In the genomic region with DNA sequence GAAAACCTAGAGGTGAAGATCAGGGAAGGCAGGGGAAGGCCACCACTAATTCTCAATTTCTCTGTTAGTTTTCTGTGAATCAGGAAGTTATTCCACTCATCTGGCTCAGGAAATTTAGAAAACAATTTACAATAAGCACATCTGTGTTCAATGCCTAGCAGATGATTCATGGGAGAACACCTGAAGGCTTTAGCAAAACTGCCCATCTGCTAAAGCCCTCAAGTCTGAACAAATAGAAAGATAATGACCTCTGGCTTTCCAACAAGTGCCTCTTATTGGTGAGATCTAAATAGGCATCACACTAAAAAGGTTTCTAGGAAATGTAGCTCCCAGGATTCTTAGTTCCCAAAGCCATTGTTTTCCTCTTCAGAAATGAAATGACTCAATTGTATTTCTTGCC, we compare ENCODE assay signal across 21 cellular contexts.
"Had no signal": no experiment of that assay in that cellular context is flagged by ENCODE, and none has a peak within 500 bp of the region (broad histone marks: within the 10 kb centered on the region; RNA-seq: fewer than 3 reads in every experiment).

No MANE protein-coding gene starts in this region.

- ATAC-seq: left cardiac atrium; lower lobe of right lung; psoas muscle; right lobe of liver; stimulated activated memory B cell treated with anti-CD40 and anti-IgM and Interleukin-4, amounts not matched to agents 10 μg/mL and 1 μg/mL and 100 μg/mL, for 72 hours had no signal

- H3K4me3 ChIP-seq: esophagus squamous epithelium, hepatocyte, left ventricle myocardium inferior, lower lobe of right lung, psoas muscle, right lobe of liver, spleen, tibial artery, upper lobe of left lung, uterus had no signal

- DNase-seq: effector memory CD4-positive, alpha-beta T cell; esophagus squamous epithelium; foreskin fibroblast; kidney; left cardiac atrium; left ventricle myocardium inferior; lower lobe of right lung; mesenchymal stem cell; midbrain; psoas muscle; retina; right lobe of liver; spleen; stimulated activated CD4-positive, alpha-beta T cell treated with anti-CD3 and anti-CD28 coated beads, Interleukin-15, amount 100 ng/mL, for 24 hours; stimulated activated CD4-positive, alpha-beta T cell treated with anti-CD3 and anti-CD28 coated beads, Interleukin-1b, Interleukin-23, amount 100 ng/mL, for 48 hours; stimulated activated CD4-positive, alpha-beta T cell treated with anti-CD3 and anti-CD28 coated beads, Interleukin-4, amount 100 ng/mL, for 24 hours; tibial artery; upper lobe of left lung; uterus had no signal
